ENCODE assay signal across 1 cellular context in genomic region chr3:13179181-13179580, GRCh38.
TF ChIP-seq lines count a peak whose summit lies in the region.

No MANE protein-coding gene starts in this region.

TF ChIP-seq in K562, 482 proteins besides CTCF, POLR2A, EP300 and RAD21 (continued from another document and continues in another):
- no peak for TF ChIP-seq PREB (CRISPR knock-in tag; IDR thresholded peaks at IDR 0.05)
- TF ChIP-seq SNAPC5 (CRISPR knock-in tag; IDR thresholded peaks at IDR 0.05), result no peak
- no peak for TF ChIP-seq CEBPZ (IDR thresholded peaks at IDR 0.05; ENCODE audit: borderline replicate concordance, low read depth, low read length)
- TF ChIP-seq TSC22D4 (tag; IDR thresholded peaks at IDR 0.05), result no peak
- no peak for TF ChIP-seq SP2 (IDR thresholded peaks at IDR 0.05; ENCODE audit: extremely low read depth, low read depth, low read length, poor library complexity, severe bottlenecking)
- TF ChIP-seq EHMT2 (IDR thresholded peaks at IDR 0.05), result peak; percentile 62; the same call in 1 of the 2 replicates
- no peak for TF ChIP-seq LCOR (CRISPR knock-in tag; IDR thresholded peaks at IDR 0.05)
- no peak for TF ChIP-seq CREB3L1 (IDR thresholded peaks at IDR 0.05; ENCODE audit: borderline replicate concordance, low read depth)
- TF ChIP-seq ZFP1 (CRISPR knock-in tag; IDR thresholded peaks at IDR 0.05), result no peak
- TF ChIP-seq KLF13 (tag; IDR thresholded peaks at IDR 0.05; ENCODE audit: borderline replicate concordance, low read depth), result no peak
- TF ChIP-seq ZEB2 (IDR thresholded peaks at IDR 0.05), result 0 out of 2 replicates have a peak, but pooled peaks have one; percentile 15
- TF ChIP-seq ELK1 (CRISPR knock-in tag; IDR thresholded peaks at IDR 0.05), result no peak
- TF ChIP-seq HMG20B (CRISPR knock-in tag; IDR thresholded peaks at IDR 0.05), result no peak
- peak; percentile 81 for TF ChIP-seq XRCC3 (IDR thresholded peaks at IDR 0.05)
- TF ChIP-seq JUN (IDR thresholded peaks at IDR 0.05; ENCODE audit: borderline replicate concordance, low read depth, low read length), result no peak
- no peak for TF ChIP-seq JUN (CRISPR knock-in tag; IDR thresholded peaks at IDR 0.05; ENCODE audit: borderline replicate concordance)
- no peak for TF ChIP-seq SNIP1 (IDR thresholded peaks at IDR 0.05; ENCODE audit: low read depth)
- no peak for TF ChIP-seq POLR3G (IDR thresholded peaks at IDR 0.05; ENCODE audit: extremely low read depth, insufficient read length, insufficient replicate concordance)
- no peak for TF ChIP-seq MCM3 (IDR thresholded peaks at IDR 0.05)
- no peak for TF ChIP-seq E2F4 (CRISPR knock-in tag; IDR thresholded peaks at IDR 0.05; ENCODE audit: low read depth)
- no peak for TF ChIP-seq STAT6 (CRISPR knock-in tag; IDR thresholded peaks at IDR 0.05)
- no peak for TF ChIP-seq TCF7L2 (IDR thresholded peaks at IDR 0.05; ENCODE audit: low read depth, low read length)
- no peak for TF ChIP-seq NFYB (IDR thresholded peaks at IDR 0.05; ENCODE audit: extremely low read depth, insufficient read length)
- no peak for TF ChIP-seq TBL1XR1 (IDR thresholded peaks at IDR 0.05; ENCODE audit: low read length in 2 of 2)
- no peak for TF ChIP-seq PBX2 (CRISPR knock-in tag; IDR thresholded peaks at IDR 0.05; ENCODE audit: low read depth)
- TF ChIP-seq PBX2 (tag; conservative IDR thresholded peaks at IDR 0.05; ENCODE audit: low read depth), result no peak
- no peak for TF ChIP-seq ELF2 (CRISPR knock-in tag; IDR thresholded peaks at IDR 0.05)
- TF ChIP-seq TRIM28 (IDR thresholded peaks at IDR 0.05), result peak; percentile 99
- TF ChIP-seq NKRF (IDR thresholded peaks at IDR 0.05; ENCODE audit: borderline replicate concordance), result no peak
- no peak for TF ChIP-seq LEF1 (IDR thresholded peaks at IDR 0.05)
- TF ChIP-seq GABPB1 (CRISPR knock-in tag; IDR thresholded peaks at IDR 0.05), result no peak
- no peak for TF ChIP-seq NBN (IDR thresholded peaks at IDR 0.05; ENCODE audit: low read depth)
- 0 out of 4 replicates have a peak, but pooled peaks of 1 of the 2 experiments have one; percentile 67 for TF ChIP-seq HDAC1 (IDR thresholded peaks at IDR 0.05)
- no peak for TF ChIP-seq MAFG (tag; conservative IDR thresholded peaks at IDR 0.05)
- no peak for TF ChIP-seq TCFL5 (CRISPR knock-in tag; conservative IDR thresholded peaks at IDR 0.05)
- no peak for TF ChIP-seq GABPB2 (CRISPR knock-in tag; conservative IDR thresholded peaks at IDR 0.05)
- TF ChIP-seq CEBPB (tag; IDR thresholded peaks at IDR 0.05), result peak; percentile 33; the same call in 1 of the 2 replicates
- TF ChIP-seq NR3C1 (CRISPR knock-in tag; IDR thresholded peaks at IDR 0.05), result no peak
- TF ChIP-seq BCOR (IDR thresholded peaks at IDR 0.05), result no peak
- no peak for TF ChIP-seq ZNF740 (CRISPR knock-in tag; IDR thresholded peaks at IDR 0.05)
- no peak for TF ChIP-seq ZNF740 (tag; IDR thresholded peaks at IDR 0.05)
- no peak for TF ChIP-seq PRDM10 (IDR thresholded peaks at IDR 0.05; ENCODE audit: partially characterized antibody)
- TF ChIP-seq MTA3 (IDR thresholded peaks at IDR 0.05; ENCODE audit: borderline replicate concordance), result 0 out of 2 replicates have a peak, but pooled peaks have one; percentile 30
- TF ChIP-seq DPF2 (IDR thresholded peaks at IDR 0.05), result no peak
